Comparison of ENCODE assay signal across 1 cellular context in genomic region chr20:64255361-64256281, GRCh38.
TF ChIP-seq lines count a peak whose summit lies in the region.

Gene PCMTD2 (plus strand): TSS chr20:64255748. CDS start chr20:64259966, 4,218 bp downstream.

TF ChIP-seq in H1, 55 proteins besides CTCF, POLR2A, EP300 and RAD21:
- peak; percentile 8 for TF ChIP-seq RNF2 (IDR thresholded peaks at IDR 0.05; ENCODE audit: borderline replicate concordance, low read depth, low read length, missing control alignments, poor library complexity, severe bottlenecking)
- no peak for TF ChIP-seq HDAC6 (IDR thresholded peaks at IDR 0.05; ENCODE audit: low read depth, low read length)
- peak; percentile 74 for TF ChIP-seq ASH2L (IDR thresholded peaks at IDR 0.05; ENCODE audit: low read length)
- no peak for TF ChIP-seq BACH1 (IDR thresholded peaks at IDR 0.05; ENCODE audit: low read length)
- TF ChIP-seq JUND (IDR thresholded peaks at IDR 0.05; ENCODE audit: low read length): peak; percentile 47; the same call in 1 of the 2 replicates
- peak; percentile 46; the same call in 1 of the 2 replicates for TF ChIP-seq TAF1 (IDR thresholded peaks at IDR 0.05; ENCODE audit: low read depth, low read length)
- TF ChIP-seq NRF1 (IDR thresholded peaks at IDR 0.05; ENCODE audit: low read depth, low read length): peak; percentile 76
- no peak for TF ChIP-seq MAFK (IDR thresholded peaks at IDR 0.05; ENCODE audit: low read depth, low read length)
- TF ChIP-seq MAX (IDR thresholded peaks at IDR 0.05): peak; percentile 97
- TF ChIP-seq PHF8 (conservative IDR thresholded peaks at IDR 0.05; ENCODE audit: low read depth, low read length): peak; percentile 62
- TF ChIP-seq HDAC2 (IDR thresholded peaks at IDR 0.05; ENCODE audit: borderline replicate concordance in 1 of 2, low read depth in 2 of 2, low read length in 2 of 2): 0 out of 4 replicates have a peak, but pooled peaks of 1 of the 2 experiments have one; percentile 70
- TF ChIP-seq POLR2AphosphoS5 (IDR thresholded peaks at IDR 0.05; ENCODE audit: low read depth, low read length): 0 out of 2 replicates have a peak, but pooled peaks have one; percentile 7
- peak; percentile 94 for TF ChIP-seq E2F6 (IDR thresholded peaks at IDR 0.05)
- TF ChIP-seq POU5F1 (IDR thresholded peaks at IDR 0.05; ENCODE audit: low read depth, low read length): no peak
- peak; percentile 95; the same call in 1 of the 2 replicates for TF ChIP-seq RBBP5 (IDR thresholded peaks at IDR 0.05; ENCODE audit: borderline replicate concordance, low read depth, low read length)
- no peak for TF ChIP-seq EGR1 (IDR thresholded peaks at IDR 0.05; ENCODE audit: borderline replicate concordance, low read depth, low read length)
- TF ChIP-seq KDM4A (IDR thresholded peaks at IDR 0.05; ENCODE audit: low read depth, low read length, severe bottlenecking): peak; percentile 96
- TF ChIP-seq CREB1 (IDR thresholded peaks at IDR 0.05): no peak
- no peak for TF ChIP-seq KDM5A (IDR thresholded peaks at IDR 0.05; ENCODE audit: low read length)
- peak; percentile 52; the same call in 1 of the 2 replicates for TF ChIP-seq CHD2 (IDR thresholded peaks at IDR 0.05; ENCODE audit: low read length)
